In the genomic region with DNA sequence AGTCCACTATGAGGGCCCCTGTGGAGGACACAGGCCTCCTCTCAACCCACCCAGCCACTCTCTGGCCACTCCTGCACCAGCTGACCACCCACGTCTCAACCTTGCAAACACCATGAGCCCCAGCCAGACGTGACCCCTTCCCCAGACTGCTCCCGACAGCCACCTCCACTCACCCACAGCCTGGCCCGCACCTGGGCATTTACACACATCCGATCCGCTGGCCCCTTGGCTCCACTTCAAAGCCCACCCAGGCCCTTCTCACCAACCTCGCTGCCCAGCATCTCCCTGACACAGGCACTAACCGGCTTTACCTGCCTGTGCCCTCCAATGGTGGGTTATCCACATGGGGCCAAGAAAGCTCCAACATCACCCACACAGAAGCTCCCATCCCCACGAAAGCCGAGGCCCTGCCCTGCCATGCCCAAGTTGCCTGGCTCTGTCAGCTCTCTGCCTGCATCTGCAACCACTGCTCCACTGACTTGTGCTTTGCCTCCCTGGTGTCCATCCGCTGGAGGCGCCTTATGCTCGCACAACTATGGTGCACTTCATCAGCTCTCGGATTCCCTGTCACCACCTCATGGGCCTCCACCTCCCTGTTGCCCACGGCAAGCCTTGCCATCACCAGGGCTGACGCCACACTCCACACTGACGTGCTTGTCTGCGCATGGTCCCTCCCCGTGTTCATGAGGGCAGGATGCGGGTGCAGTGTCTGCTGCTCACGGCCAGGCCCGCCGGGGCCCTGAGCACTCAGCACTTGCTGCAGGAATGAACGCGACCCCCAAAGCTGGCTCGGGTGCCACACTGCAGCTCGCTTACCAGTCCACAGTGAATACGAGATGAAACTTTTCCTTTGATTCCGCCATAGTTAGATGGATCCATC, we compare ENCODE assay signal across 1 cellular context.
TF ChIP-seq lines count a peak whose summit lies in the region.

No MANE protein-coding gene starts in this region.

TF ChIP-seq in GM12878, 131 proteins besides CTCF, POLR2A, EP300 and RAD21:
- TF ChIP-seq, protein P1, sequence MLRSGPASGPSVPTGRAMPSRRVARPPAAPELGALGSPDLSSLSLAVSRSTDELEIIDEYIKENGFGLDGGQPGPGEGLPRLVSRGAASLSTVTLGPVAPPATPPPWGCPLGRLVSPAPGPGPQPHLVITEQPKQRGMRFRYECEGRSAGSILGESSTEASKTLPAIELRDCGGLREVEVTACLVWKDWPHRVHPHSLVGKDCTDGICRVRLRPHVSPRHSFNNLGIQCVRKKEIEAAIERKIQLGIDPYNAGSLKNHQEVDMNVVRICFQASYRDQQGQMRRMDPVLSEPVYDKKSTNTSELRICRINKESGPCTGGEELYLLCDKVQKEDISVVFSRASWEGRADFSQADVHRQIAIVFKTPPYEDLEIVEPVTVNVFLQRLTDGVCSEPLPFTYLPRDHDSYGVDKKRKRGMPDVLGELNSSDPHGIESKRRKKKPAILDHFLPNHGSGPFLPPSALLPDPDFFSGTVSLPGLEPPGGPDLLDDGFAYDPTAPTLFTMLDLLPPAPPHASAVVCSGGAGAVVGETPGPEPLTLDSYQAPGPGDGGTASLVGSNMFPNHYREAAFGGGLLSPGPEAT (IDR thresholded peaks at IDR 0.05; ENCODE audit: low read depth), result no peak
- no peak for TF ChIP-seq EED (IDR thresholded peaks at IDR 0.05; ENCODE audit: low read depth)
- no peak for TF ChIP-seq HDGF (IDR thresholded peaks at IDR 0.05)
- TF ChIP-seq KLF5 (IDR thresholded peaks at IDR 0.05; ENCODE audit: partially characterized antibody), result no peak
- no peak for TF ChIP-seq MYB (IDR thresholded peaks at IDR 0.05; ENCODE audit: borderline replicate concordance, low read depth, low read length)
- no peak for TF ChIP-seq MTA2 (IDR thresholded peaks at IDR 0.05; ENCODE audit: low read depth)
- no peak for TF ChIP-seq SP1 (IDR thresholded peaks at IDR 0.05; ENCODE audit: low read depth, low read length)
